ENCODE assay signal across 8 cellular contexts in genomic region chr6:110039364-110039995, GRCh38.
DNase-seq lines count a peak whose midpoint lies in the region; ATAC-seq and TF ChIP-seq lines count a peak whose summit lies in the region.

No MANE protein-coding gene starts in this region.

- no peak for TF ChIP-seq EP300 in ovary (IDR thresholded peaks at IDR 0.05)

- H3K4me3 Mint-ChIP-seq in activated naive CD8-positive, alpha-beta T cell treated with anti-CD3 and anti-CD28 coated beads for 36 hours, result peak overlapping the region; percentile 87

- H3K27me3 ChIP-seq in ovary, result no peaks in the 10 kb centered on the region
- no peaks in the 10 kb centered on the region for H3K27me3 ChIP-seq in tibial artery

- H3K36me3 Mint-ChIP-seq in activated naive CD8-positive, alpha-beta T cell treated with anti-CD3 and anti-CD28 coated beads for 36 hours, result no peaks in the 10 kb centered on the region

- ATAC-seq in HG02623 (IDR thresholded peaks at IDR 0.05; ENCODE audit: unreplicated experiment), result peak; percentile 70

- H3K36me3 ChIP-seq in ovary (no peaks in the 10 kb centered on the region), tibial artery (no peaks in the 10 kb centered on the region)

- peak overlapping the region; percentile 97 for H3K27ac Mint-ChIP-seq in activated naive CD8-positive, alpha-beta T cell treated with anti-CD3 and anti-CD28 coated beads for 36 hours

- peaks cover 18% of the 10 kb centered on the region for H3K4me1 Mint-ChIP-seq in activated naive CD8-positive, alpha-beta T cell treated with anti-CD3 and anti-CD28 coated beads for 36 hours

- no peak for TF ChIP-seq POLR2A in ovary (IDR thresholded peaks at IDR 0.05)

- peak; percentile 71 for DNase-seq in GM12864 (ENCODE audit: low read depth)
- DNase-seq in NCI-H1092 (lab: John Stamatoyannopoulos, UW), result peak; percentile 78
- peak; percentile 89 for DNase-seq in SKM-1 (lab: John Stamatoyannopoulos, UW; ENCODE audit: unreplicated experiment)
- DNase-seq in activated naive CD8-positive, alpha-beta T cell treated with anti-CD3 and anti-CD28 coated beads for 36 hours, result peak; percentile 83
- peak; percentile 69 to 94 (median 89) for DNase-seq in head of caudate nucleus
- peak; percentile 79 to 92 (median 87) for DNase-seq in ovary
- DNase-seq in tibial artery, result peak; percentile 84 to 88

- intact Hi-C loops in head of caudate nucleus (cut with DNase I) (loop anchor here (2.0 kb wide), 1 partner anchor 335 kb away; no protein-coding TSS in a partner anchor), ovary (cut with DNase I) (loop anchor here in 3 of 4 donors (5.0 to 10.0 kb wide), 3 partner anchors 145 to 332 kb away; no protein-coding TSS in a partner anchor), tibial artery (cut with DNase I; ENCODE audit: low total_unique reads) (loop anchor here (5.0 kb wide), 1 partner anchor 332 kb away; no protein-coding TSS in a partner anchor)

- TF ChIP-seq CTCF in GM12864 (IDR thresholded peaks at IDR 0.05; ENCODE audit: low read depth, low read length, missing control alignments), result peak; percentile 92
- peak; percentile 71 to 78 (median 78) for TF ChIP-seq CTCF in ovary (IDR thresholded peaks at IDR 0.05)
- peak; percentile 85 to 95 for TF ChIP-seq CTCF in tibial artery (IDR thresholded peaks at IDR 0.05)

- H3K27ac ChIP-seq in ovary, result peak overlapping the region in 1 of 2 donors; percentile 9
- no peak overlapping the region for H3K27ac ChIP-seq in tibial artery

- H3K9me3 ChIP-seq in ovary (no peaks in the 10 kb centered on the region), tibial artery (no peaks in the 10 kb centered on the region)

- H3K9me3 Mint-ChIP-seq in activated naive CD8-positive, alpha-beta T cell treated with anti-CD3 and anti-CD28 coated beads for 36 hours, result no peaks in the 10 kb centered on the region

- H3K4me3 ChIP-seq in GM12864 (ENCODE audit: low read depth, low read length) (peak overlapping the region; percentile 43), ovary (peak overlapping the region; percentile 7), tibial artery (peak overlapping the region; percentile 1 to 40)

- 12 to 17% (median 16%) methylated on average over 8 of the region's 8 CpGs for WGBS in ovary, 3 donors

- H3K27me3 Mint-ChIP-seq in activated naive CD8-positive, alpha-beta T cell treated with anti-CD3 and anti-CD28 coated beads for 36 hours, result no peaks in the 10 kb centered on the region

- no peaks in the 10 kb centered on the region for H3K4me1 ChIP-seq in ovary (ENCODE audit: insufficient read depth)
- H3K4me1 ChIP-seq in tibial artery, result peaks cover 0 to 8% (median 2%) of the 10 kb centered on the region in 4 donors
